In the genomic region with DNA sequence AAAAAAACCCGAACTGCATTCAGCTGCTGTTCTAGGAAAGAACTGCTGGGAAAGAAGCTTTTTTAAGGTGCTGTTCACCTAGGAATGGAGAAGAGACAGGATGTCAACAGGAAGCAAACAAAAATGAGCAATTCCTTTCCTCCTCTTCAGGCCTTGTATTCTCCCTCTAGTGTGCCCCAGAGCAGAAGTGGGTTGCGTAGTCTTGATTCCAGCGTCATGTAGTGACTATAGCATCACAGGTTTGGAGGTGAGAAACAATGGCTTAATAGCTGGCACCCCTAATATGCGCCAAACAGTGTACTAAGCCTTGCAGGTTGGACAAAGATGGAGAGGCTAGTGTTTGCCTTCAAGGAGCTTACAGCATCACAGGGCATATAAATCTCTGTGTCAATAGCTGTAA, we compare ENCODE assay signal across 9 cellular contexts.
"Had no signal": no experiment of that assay in that cellular context is flagged by ENCODE, and none has a peak within 500 bp of the region (broad histone marks: within the 10 kb centered on the region; RNA-seq: fewer than 3 reads in every experiment).

No MANE protein-coding gene starts in this region.

- H2AFZ ChIP-seq: GM23248 had no signal

- H3K27ac ChIP-seq: GM23248, HL-60 had no signal

- H3K4me1 ChIP-seq: HAP-1 had no signal

- H3K9me3 ChIP-seq: HAP-1 had no signal

- H3K4me3 ChIP-seq: GM23248, HAP-1, K562 had no signal

- H3K9ac ChIP-seq: GM23248 had no signal

- H3K27ac Mint-ChIP-seq: HFFc6 had no signal

- H3K36me3 ChIP-seq: HAP-1 had no signal

- H3K4me3 Mint-ChIP-seq: HFFc6 had no signal

- DNase-seq: GM23248, GOT3, H7, HFFc6, IMR-90, KG1 had no signal
